In the genomic region with DNA sequence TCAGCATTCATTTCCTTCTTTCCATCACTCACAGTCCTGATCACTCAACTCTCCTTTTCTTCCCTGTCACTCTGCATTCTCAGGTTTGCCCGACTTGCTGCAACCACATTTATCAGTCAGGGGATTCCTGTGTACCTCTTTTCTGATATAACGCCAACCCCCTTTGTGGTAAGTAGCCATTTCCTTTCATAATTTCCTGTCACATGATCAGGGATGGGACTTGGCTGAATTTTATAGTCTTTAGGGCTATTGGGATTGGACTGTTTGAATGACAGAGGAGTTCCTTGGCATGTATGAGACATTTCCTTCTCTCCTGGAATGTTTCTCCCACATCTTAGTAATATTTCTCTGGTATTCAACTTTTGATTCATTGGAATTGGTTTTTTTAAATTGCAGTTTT, we compare ENCODE assay signal across 14 cellular contexts. TPM values are rescaled to one million over a fixed set of nuclear protein-coding genes. Genes with fewer than 3 reads are reported as not detected.
A peak's percentile ranks its signal among the peaks of the same experiment; 100 is the strongest.
DNase-seq lines count a peak whose midpoint lies in the region; ATAC-seq, FAIRE-seq and TF ChIP-seq lines count a peak whose summit lies in the region.
"Had no signal": no experiment of that assay in that cellular context is flagged by ENCODE, and none has a peak within 500 bp of the region (broad histone marks: within the 10 kb centered on the region; RNA-seq: fewer than 3 reads in every experiment).

No MANE protein-coding gene starts in this region.

- CTCF ChIA-PET in activated CD8-positive, alpha-beta T cell treated with anti-CD3 and anti-CD28 coated beads, Interleukin-2, amount 10 ng/mL, durations not matched to agents 7 days and 5 days (lab: Charles Lee), result interaction anchor here (1.7 kb wide), 1 partner anchor 33 kb away, joined by 6 read pairs; no protein-coding TSS in a partner anchor
- CTCF ChIA-PET in HEK293T (lab: Yijun Ruan, JAX), result no interaction called here

- H3K4me1 ChIP-seq in effector memory CD4-positive, alpha-beta T cell (ENCODE audit: control insufficient read depth, insufficient read depth, low read length, poor library complexity, severe bottlenecking), result peaks cover 6% of the 10 kb centered on the region
- H3K4me1 ChIP-seq: Caco-2 had no signal

- H3K27ac Mint-ChIP-seq in activated CD8-positive, alpha-beta T cell treated with anti-CD3 and anti-CD28 coated beads, Interleukin-2, amount 10 ng/mL, durations not matched to agents 7 days and 5 days, result peak overlapping the region; percentile 16
- H3K27ac Mint-ChIP-seq: activated CD4-positive, alpha-beta T cell treated with anti-CD3 and anti-CD28 coated beads, Interleukin-2, amount 10 ng/mL, durations not matched to agents 24 days and 14 days had no signal

- H3K4me3 ChIP-seq in effector memory CD4-positive, alpha-beta T cell (ENCODE audit: insufficient read depth, low read depth, low read length, poor library complexity, severe bottlenecking), result no peak overlapping the region

- no peaks in the 10 kb centered on the region for H3K9me3 ChIP-seq in effector memory CD4-positive, alpha-beta T cell (ENCODE audit: control insufficient read depth, low read length)
- H3K9me3 ChIP-seq: Caco-2 had no signal

- H3K36me3 Mint-ChIP-seq in activated CD8-positive, alpha-beta T cell treated with anti-CD3 and anti-CD28 coated beads, Interleukin-2, amount 10 ng/mL, durations not matched to agents 7 days and 5 days (ENCODE audit: low read depth), result peaks cover 66% of the 10 kb centered on the region

- no peak overlapping the region for H3K4me3 Mint-ChIP-seq in activated CD8-positive, alpha-beta T cell treated with anti-CD3 and anti-CD28 coated beads, Interleukin-2, amount 10 ng/mL, durations not matched to agents 7 days and 5 days
- H3K4me3 Mint-ChIP-seq: activated CD4-positive, alpha-beta T cell treated with anti-CD3 and anti-CD28 coated beads, Interleukin-2, amount 10 ng/mL, durations not matched to agents 24 days and 14 days; natural killer cell had no signal

- DNase-seq in A172 (ENCODE audit: low spot score) (peak; percentile 89), H54 (ENCODE audit: insufficient read length, low spot score) (peak; percentile 24), left cardiac atrium (no peak), DMS79 treated with DMSO at 0.1 percent for 48 hours (lab: John Stamatoyannopoulos, UW) (no peak), HEK293T (ENCODE audit: extremely low spot score) (no peak), occipital lobe (lab: John Stamatoyannopoulos, UW) (no peak)
- DNase-seq in activated CD8-positive, alpha-beta T cell treated with anti-CD3 and anti-CD28 coated beads, Interleukin-2, amount 10 ng/mL, durations not matched to agents 7 days and 5 days, result no peak
- no peak for DNase-seq in effector memory CD4-positive, alpha-beta T cell
- DNase-seq: activated CD4-positive, alpha-beta T cell treated with anti-CD3 and anti-CD28 coated beads, Interleukin-2, amount 10 ng/mL, durations not matched to agents 24 days and 14 days; Caco-2; natural killer cell; NCI-H524; stimulated activated CD8-positive, alpha-beta memory T cell treated with anti-CD3 and anti-CD28 coated beads, Interleukin-4, amount 100 ng/mL, for 48 hours had no signal

- POLR2A ChIA-PET in activated CD8-positive, alpha-beta T cell treated with anti-CD3 and anti-CD28 coated beads, Interleukin-2, amount 10 ng/mL, durations not matched to agents 7 days and 5 days (lab: Charles Lee), result interaction anchor here (1.4 kb wide), 1 partner anchor 11 kb away, joined by 5 read pairs; a partner anchor contains a TSS
- POLR2A ChIA-PET in HEK293T (lab: Yijun Ruan, JAX), result interaction anchor here (1.6 kb wide), 1 partner anchor 11 kb away, joined by 3 read pairs; a partner anchor contains a TSS

- H3K4me1 Mint-ChIP-seq in activated CD8-positive, alpha-beta T cell treated with anti-CD3 and anti-CD28 coated beads, Interleukin-2, amount 10 ng/mL, durations not matched to agents 7 days and 5 days (ENCODE audit: low read depth), result peaks cover 32% of the 10 kb centered on the region

- FAIRE-seq in H54 (lab: Jason Lieb, UNC), result no peak
- FAIRE-seq: endometrium had no signal

- no peaks in the 10 kb centered on the region for H3K27me3 ChIP-seq in effector memory CD4-positive, alpha-beta T cell (replicated peaks; ENCODE audit: control insufficient read depth, insufficient read depth, low read length, poor library complexity, severe bottlenecking)

- peak; percentile 48 for ATAC-seq in activated CD8-positive, alpha-beta T cell treated with anti-CD3 and anti-CD28 coated beads, Interleukin-2, amount 10 ng/mL, durations not matched to agents 7 days and 5 days
- ATAC-seq in left cardiac atrium, result peak; percentile 21 to 38

- no peak for TF ChIP-seq POLR2A in H54 (IDR thresholded peaks at IDR 0.05; ENCODE audit: low read depth, low read length)

- H3K9me3 Mint-ChIP-seq in activated CD8-positive, alpha-beta T cell treated with anti-CD3 and anti-CD28 coated beads, Interleukin-2, amount 10 ng/mL, durations not matched to agents 7 days and 5 days (ENCODE audit: insufficient read depth), result no peaks in the 10 kb centered on the region
- H3K9me3 Mint-ChIP-seq: activated CD4-positive, alpha-beta T cell treated with anti-CD3 and anti-CD28 coated beads, Interleukin-2, amount 10 ng/mL, durations not matched to agents 24 days and 14 days; natural killer cell had no signal

- intact Hi-C loops in left cardiac atrium (cut with DNase I), result no loop called here

- H3K27me3 Mint-ChIP-seq in activated CD8-positive, alpha-beta T cell treated with anti-CD3 and anti-CD28 coated beads, Interleukin-2, amount 10 ng/mL, durations not matched to agents 7 days and 5 days (ENCODE audit: low read depth), result no peaks in the 10 kb centered on the region
- H3K27me3 Mint-ChIP-seq: activated CD4-positive, alpha-beta T cell treated with anti-CD3 and anti-CD28 coated beads, Interleukin-2, amount 10 ng/mL, durations not matched to agents 24 days and 14 days had no signal

- H3K36me3 ChIP-seq in effector memory CD4-positive, alpha-beta T cell (ENCODE audit: control insufficient read depth, insufficient read depth, low read length), result peaks cover 24% of the 10 kb centered on the region

- no peak overlapping the region for H3K27ac ChIP-seq in effector memory CD4-positive, alpha-beta T cell (ENCODE audit: insufficient read depth, low read length, poor library complexity, severe bottlenecking)

TF ChIP-seq in HEK293T, 16 proteins besides CTCF, POLR2A, EP300 and RAD21:
- TF ChIP-seq HDGF (IDR thresholded peaks at IDR 0.05; ENCODE audit: borderline replicate concordance), result no peak
- no peak for TF ChIP-seq BHLHE40 (IDR thresholded peaks at IDR 0.05; ENCODE audit: borderline replicate concordance)
- TF ChIP-seq ELF4 (IDR thresholded peaks at IDR 0.05), result no peak
- no peak for TF ChIP-seq SUZ12 (IDR thresholded peaks at IDR 0.05)
- TF ChIP-seq CTBP1 (IDR thresholded peaks at IDR 0.05; ENCODE audit: borderline replicate concordance), result no peak
- TF ChIP-seq SP1 (IDR thresholded peaks at IDR 0.05), result no peak
- no peak for TF ChIP-seq TARDBP (IDR thresholded peaks at IDR 0.05)
- no peak for TF ChIP-seq NFRKB (IDR thresholded peaks at IDR 0.05)
- TF ChIP-seq FOXK2 (IDR thresholded peaks at IDR 0.05), result no peak
- no peak for TF ChIP-seq ARNT (IDR thresholded peaks at IDR 0.05)
- TF ChIP-seq, protein P1, sequence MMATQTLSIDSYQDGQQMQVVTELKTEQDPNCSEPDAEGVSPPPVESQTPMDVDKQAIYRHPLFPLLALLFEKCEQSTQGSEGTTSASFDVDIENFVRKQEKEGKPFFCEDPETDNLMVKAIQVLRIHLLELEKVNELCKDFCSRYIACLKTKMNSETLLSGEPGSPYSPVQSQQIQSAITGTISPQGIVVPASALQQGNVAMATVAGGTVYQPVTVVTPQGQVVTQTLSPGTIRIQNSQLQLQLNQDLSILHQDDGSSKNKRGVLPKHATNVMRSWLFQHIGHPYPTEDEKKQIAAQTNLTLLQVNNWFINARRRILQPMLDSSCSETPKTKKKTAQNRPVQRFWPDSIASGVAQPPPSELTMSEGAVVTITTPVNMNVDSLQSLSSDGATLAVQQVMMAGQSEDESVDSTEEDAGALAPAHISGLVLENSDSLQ (IDR thresholded peaks at IDR 0.05), result no peak
- no peak for TF ChIP-seq L3MBTL2 (conservative IDR thresholded peaks at IDR 0.05)
- no peak for TF ChIP-seq LEF1 (IDR thresholded peaks at IDR 0.05; ENCODE audit: borderline replicate concordance)
- no peak for TF ChIP-seq FOXA1 (IDR thresholded peaks at IDR 0.05)
- TF ChIP-seq FOXM1 (IDR thresholded peaks at IDR 0.05; ENCODE audit: borderline replicate concordance), result no peak
- no peak for TF ChIP-seq ZNF384 (IDR thresholded peaks at IDR 0.05)

RNA-seq across cellular contexts. Expression of a gene that starts 11.0 kb away (rescaled TPM):
- 38.6 and 51.4 TPM in 2 replicates for total RNA-seq in A172 (2014; rRNA removed; shearing (Covaris generic))
- total RNA-seq in activated CD8-positive, alpha-beta T cell treated with anti-CD3 and anti-CD28 coated beads, Interleukin-2, amount 10 ng/mL, durations not matched to agents 7 days and 5 days, result 10 to 100 TPM; 49.2 to 54.5 TPM
- 10 to 100 TPM; 13.8 to 17.6 TPM for total RNA-seq in left cardiac atrium
- 20.4 TPM for total RNA-seq in occipital lobe

RNA-seq across cellular contexts. Expression of a gene that starts 53.4 kb away (rescaled TPM):
- 72.8 and 97.0 TPM in 2 replicates for total RNA-seq in A172 (2014; rRNA removed; shearing (Covaris generic))
- 10 to 100 TPM; 84.4 to 87.6 TPM for total RNA-seq in activated CD8-positive, alpha-beta T cell treated with anti-CD3 and anti-CD28 coated beads, Interleukin-2, amount 10 ng/mL, durations not matched to agents 7 days and 5 days
- total RNA-seq in left cardiac atrium (100 to 1,000 TPM; 116 to 130 TPM), occipital lobe (57.2 TPM)

Comparison
In these comparisons a context has a peak if more than half of its experiments do, and no peak if none do; other contexts are left out.
1. DNase-seq: peak in A172 (single experiment) and H54 (single experiment); none in activated CD8-positive, alpha-beta T cell treated with anti-CD3 and anti-CD28 coated beads, Interleukin-2, amount 10 ng/mL, durations not matched to agents 7 days and 5 days (single experiment), left cardiac atrium (single experiment), DMS79 treated with DMSO at 0.1 percent for 48 hours (single experiment), HEK293T (single experiment), occipital lobe (single experiment) and effector memory CD4-positive, alpha-beta T cell (0 of 3).